Comparison of ENCODE assay signal across 18 cellular contexts in the genomic region with DNA sequence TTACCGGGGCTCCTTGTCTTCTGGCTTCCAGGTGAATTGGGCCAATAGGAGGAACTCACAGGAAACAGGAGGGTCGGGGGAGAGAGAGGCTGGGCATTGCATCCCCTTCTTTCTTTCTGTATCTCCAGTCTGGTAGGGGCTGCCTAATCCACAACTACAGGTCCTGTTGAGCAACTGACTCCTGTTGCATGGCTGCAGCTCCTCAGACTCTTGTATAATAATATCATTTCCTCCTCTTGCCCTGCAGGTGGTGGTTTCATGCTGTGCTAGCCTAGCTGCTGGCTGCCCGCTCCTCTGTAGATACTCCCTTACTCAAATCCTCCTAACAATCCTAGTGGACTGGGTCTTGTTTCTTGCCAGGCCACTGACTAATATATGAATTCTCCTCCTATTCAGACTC.
DNase-seq lines count a peak whose midpoint lies in the region; ATAC-seq, FAIRE-seq and TF ChIP-seq lines count a peak whose summit lies in the region.
"Had no signal": no experiment of that assay in that cellular context is flagged by ENCODE, and none has a peak within 500 bp of the region (broad histone marks: within the 10 kb centered on the region; RNA-seq: fewer than 3 reads in every experiment).

No MANE protein-coding gene starts in this region.

- H3K79me2 ChIP-seq in HepG2 (ENCODE audit: insufficient read depth, low read length), result no peaks in the 10 kb centered on the region
- H3K79me2 ChIP-seq in H1 (ENCODE audit: control insufficient read depth in 1 of 2, insufficient read depth in 2 of 2, low read length in 2 of 2), result no peaks in the 10 kb centered on the region

- H3K23ac ChIP-seq in H1 (ENCODE audit: insufficient read length), result no peak overlapping the region

- no peak overlapping the region for H2AFZ ChIP-seq in HepG2 (ENCODE audit: low read length)
- no peak overlapping the region for H2AFZ ChIP-seq in H1 (ENCODE audit: low read length)

- no peak overlapping the region for H3K4me2 ChIP-seq in HepG2 (ENCODE audit: low read depth, low read length)
- H3K4me2 ChIP-seq in H1 (ENCODE audit: insufficient read depth in 1 of 2, low read depth in 2 of 2, low read length in 2 of 2), result no peak overlapping the region; a peak in 1 of 4 replicates

- no peak overlapping the region for H3K27ac Mint-ChIP-seq in activated naive CD8-positive, alpha-beta T cell treated with anti-CD3 and anti-CD28 coated beads, Interleukin-2, amount 50 U/mL, for 24 hours
- H3K27ac Mint-ChIP-seq: activated naive CD4-positive, alpha-beta T cell treated with anti-CD3 and anti-CD28 coated beads, Interleukin-2, amount 50 U/mL, for 72 hours; activated T-cell treated with anti-CD3 and anti-CD28 coated beads, Interleukin-2, amount 50 U/mL, for 24 hours had no signal

- WGBS in HepG2 (ENCODE audit: low lambda C conversion rate), result 3% methylated on average over 3 of the region's 3 CpGs
- 31% methylated on average over 3 of the region's 3 CpGs for WGBS in right lobe of liver (ENCODE audit: insufficient coverage, low coverage, low lambda C conversion rate, missing lambda C conversion rate)
- 22% methylated on average over 3 of the region's 3 CpGs; no CpG with 5 or more reads in 1 of the 2 experiments for WGBS in H1 (ENCODE audit: extremely low coverage in 1 of 2, insufficient coverage in 1 of 2, insufficient read length in 1 of 2, insufficient replicate concordance in 2 of 2, low coverage in 1 of 2, low lambda C conversion rate in 2 of 2, missing lambda C conversion rate in 1 of 2), 2 experiments

- H4K91ac ChIP-seq in H1 (replicated peaks; ENCODE audit: insufficient read length, low read length), result no peak overlapping the region

- H3K36me3 ChIP-seq in HepG2 (replicated peaks in 1 of 2; ENCODE audit: control insufficient read depth in 1 of 2, insufficient read depth in 2 of 2, low read length in 2 of 2) (no peaks in the 10 kb centered on the region), right lobe of liver (no peaks in the 10 kb centered on the region), H1 (ENCODE audit: control insufficient read depth in 2 of 4, insufficient read depth in 4 of 4, low read length in 3 of 4) (no peaks in the 10 kb centered on the region)
- H3K36me3 ChIP-seq: heart left ventricle, right atrium auricular region had no signal

- H4K20me1 ChIP-seq in HepG2 (ENCODE audit: insufficient read depth, low read length), result no peaks in the 10 kb centered on the region
- no peaks in the 10 kb centered on the region for H4K20me1 ChIP-seq in H1 (replicated peaks in 1 of 2; ENCODE audit: control insufficient read depth in 1 of 2, insufficient read depth in 2 of 2, low read length in 2 of 2)

- H3K9me3 ChIP-seq in HepG2 (ENCODE audit: low read length), result peaks cover under 1% of the 10 kb centered on the region; the same call in 1 of the 2 replicates
- no peaks in the 10 kb centered on the region for H3K9me3 ChIP-seq in right lobe of liver
- 0 out of 4 replicates have a peak, but pooled peaks cover 0 to 2% of the 10 kb centered on the region in 2 experiments for H3K9me3 ChIP-seq in H1 (ENCODE audit: insufficient read depth in 2 of 2, low read depth in 1 of 2, low read length in 1 of 2)
- H3K9me3 ChIP-seq: right atrium auricular region had no signal

- CTCF ChIA-PET in HepG2 (lab: Yijun Ruan, JAX; ENCODE audit: low intra/inter-chr PET ratio, low total read pairs), result no interaction called here
- CTCF ChIA-PET in H1 (lab: Charles Lee; ENCODE audit: partially characterized antibody), result interaction anchor here (0.6 to 1.9 kb wide), 3 partner anchors 9 to 32 kb away, joined by 3 to 6 read pairs (median 5); no protein-coding TSS in a partner anchor

- TF ChIP-seq CTCF in HepG2 (CRISPR knock-in tag; IDR thresholded peaks at IDR 0.05) (no peak), right lobe of liver (IDR thresholded peaks at IDR 0.05) (no peak), H1 (IDR thresholded peaks at IDR 0.05; ENCODE audit: control extremely low read depth in 1 of 3, insufficient read depth in 1 of 3, low read depth in 1 of 3, low read length in 3 of 3) (no peak)

- TF ChIP-seq POLR2A in HepG2 (IDR thresholded peaks at IDR 0.05; ENCODE audit: insufficient read depth in 1 of 2, low read depth in 2 of 2, low read length in 2 of 2) (no peak), right lobe of liver (IDR thresholded peaks at IDR 0.05) (no peak), H1 (IDR thresholded peaks at IDR 0.05; ENCODE audit: control extremely low read depth in 1 of 2, low read depth in 2 of 2, low read length in 2 of 2) (no peak)

- no peak overlapping the region for H3K4ac ChIP-seq in H1 (replicated peaks; ENCODE audit: insufficient read length, low read depth, low read length)

- H3K4me1 Mint-ChIP-seq in activated naive CD8-positive, alpha-beta T cell treated with anti-CD3 and anti-CD28 coated beads, Interleukin-2, amount 50 U/mL, for 24 hours, result no peaks in the 10 kb centered on the region

- H3K14ac ChIP-seq in H1 (ENCODE audit: insufficient read length), result no peak overlapping the region

- no peaks in the 10 kb centered on the region for H3K79me1 ChIP-seq in H1 (ENCODE audit: low read depth, low read length)

- no peak for TF ChIP-seq EP300 in HepG2 (IDR thresholded peaks at IDR 0.05; ENCODE audit: low read depth in 2 of 2, low read length in 2 of 2)
- no peak for TF ChIP-seq EP300 in HepG2 (CRISPR knock-in tag; IDR thresholded peaks at IDR 0.05; ENCODE audit: borderline replicate concordance)
- peak in 1 of 2 experiments; percentile 66; a peak in 1 of 3 replicates for TF ChIP-seq EP300 in H1 (IDR thresholded peaks at IDR 0.05; ENCODE audit: borderline replicate concordance in 1 of 2, low read depth in 2 of 2, low read length in 2 of 2)

- H4K8ac ChIP-seq in H1 (ENCODE audit: extremely low read depth, insufficient read depth, low read length), result no peak overlapping the region

- in situ Hi-C loops in HepG2 (cut with HindIII; ENCODE audit: extremely low pct_ligation_motif_present, low pct_unique_long_range_greater_than_20kb), result no loop called here

- H3K27me3 ChIP-seq in HepG2 (ENCODE audit: control insufficient read depth in 1 of 2, insufficient read depth in 2 of 2, low read length in 2 of 2), result no peaks in the 10 kb centered on the region; a peak in 1 of 5 replicates
- no peaks in the 10 kb centered on the region for H3K27me3 ChIP-seq in right lobe of liver
- no peaks in the 10 kb centered on the region for H3K27me3 ChIP-seq in H1 (replicated peaks in 1 of 4; ENCODE audit: control insufficient read depth in 3 of 4, extremely low read depth in 1 of 4, insufficient read depth in 3 of 4, low read length in 3 of 4)
- H3K27me3 ChIP-seq: heart left ventricle, right atrium auricular region had no signal

- H3K4me1 ChIP-seq in HepG2 (ENCODE audit: insufficient read depth, low read length) (no peaks in the 10 kb centered on the region), right lobe of liver (no peaks in the 10 kb centered on the region), H1 (replicated peaks in 1 of 4; ENCODE audit: control insufficient read depth in 3 of 4, insufficient read depth in 4 of 4, low read length in 3 of 4) (peaks cover 0 to 9% (median 7%) of the 10 kb centered on the region in 4 experiments; a peak in 5 of 7 replicates)
- H3K4me1 ChIP-seq: right atrium auricular region had no signal

- POLR2A ChIA-PET in HepG2 (lab: Yijun Ruan, JAX), result no interaction called here
- POLR2A ChIA-PET in H1 (lab: Charles Lee; ENCODE audit: partially characterized antibody), result no interaction called here

- no peaks in the 10 kb centered on the region for H3K9me3 Mint-ChIP-seq in activated naive CD8-positive, alpha-beta T cell treated with anti-CD3 and anti-CD28 coated beads, Interleukin-2, amount 50 U/mL, for 24 hours

- H2AK5ac ChIP-seq in H1 (ENCODE audit: low read depth, low read length), result no peak overlapping the region

- H3K9ac ChIP-seq in HepG2 (ENCODE audit: insufficient read depth, low read depth, low read length) (no peak overlapping the region), H1 (replicated peaks in 1 of 4; ENCODE audit: extremely low read depth in 1 of 4, low read depth in 3 of 4, low read length in 3 of 4) (no peak overlapping the region)

- DNase-seq in HepG2 (ENCODE audit: low spot score), result no peak
- no peak for DNase-seq in right lobe of liver
- DNase-seq in NCI-H69 (lab: John Stamatoyannopoulos, UW), result peak; percentile 66
- DNase-seq in H1 (ENCODE audit: low read depth in 1 of 2, low spot score in 2 of 2), result peak; percentile 47 to 66
- no peak for DNase-seq in activated naive CD8-positive, alpha-beta T cell treated with anti-CD3 and anti-CD28 coated beads, Interleukin-2, amount 50 U/mL, for 24 hours
- no peak for DNase-seq in NCI-H187 (lab: John Stamatoyannopoulos, UW)
- DNase-seq: activated T-cell treated with anti-CD3 and anti-CD28 coated beads, Interleukin-2, amount 50 U/mL, for 24 hours; effector CD8-positive, alpha-beta T cell; heart left ventricle; kidney glomerular epithelial cell; NCI-H446; OCI-M1; substantia nigra had no signal

- no peak overlapping the region for H3K4me3 ChIP-seq in HepG2 (replicated peaks in 1 of 3; ENCODE audit: insufficient read depth in 1 of 3, low read depth in 2 of 3, low read length in 3 of 3)
- no peak overlapping the region for H3K4me3 ChIP-seq in right lobe of liver
- no peak overlapping the region for H3K4me3 ChIP-seq in H1 (ENCODE audit: extremely low read depth in 1 of 4, insufficient read depth in 2 of 4, low read depth in 3 of 4, low read length in 4 of 4)
- H3K4me3 ChIP-seq: heart left ventricle, right atrium auricular region had no signal

- no peak for FAIRE-seq in HepG2 (lab: Jason Lieb, UNC)
- FAIRE-seq in H1 (lab: Jason Lieb, UNC), result peak; percentile 72

- no peak for TF ChIP-seq RAD21 in HepG2 (CRISPR knock-in tag; IDR thresholded peaks at IDR 0.05)
- no peak for TF ChIP-seq RAD21 in H1 (IDR thresholded peaks at IDR 0.05 in 1 of 2, conservative IDR thresholded peaks at IDR 0.05 in 1 of 2; ENCODE audit: low read depth in 2 of 2, low read length in 2 of 2)

- H3K4me3 Mint-ChIP-seq in activated naive CD8-positive, alpha-beta T cell treated with anti-CD3 and anti-CD28 coated beads, Interleukin-2, amount 50 U/mL, for 24 hours, result no peak overlapping the region
- H3K4me3 Mint-ChIP-seq: activated T-cell treated with anti-CD3 and anti-CD28 coated beads, Interleukin-2, amount 50 U/mL, for 24 hours had no signal

- H3K36me3 Mint-ChIP-seq in activated naive CD8-positive, alpha-beta T cell treated with anti-CD3 and anti-CD28 coated beads, Interleukin-2, amount 50 U/mL, for 24 hours (ENCODE audit: low read depth), result no peaks in the 10 kb centered on the region
- H3K36me3 Mint-ChIP-seq: activated naive CD4-positive, alpha-beta T cell treated with anti-CD3 and anti-CD28 coated beads, Interleukin-2, amount 50 U/mL, for 72 hours had no signal

- BruUV-seq in HepG2 (replicated peaks; lab: Mats Ljungman, UMichigan), result no TSS peak

- H2BK20ac ChIP-seq in H1 (ENCODE audit: low read length), result no peak overlapping the region

- no peak overlapping the region for H2BK12ac ChIP-seq in H1 (ENCODE audit: low read depth, low read length)

- intact Hi-C loops in HepG2 (cut with micrococcal nuclease; ENCODE audit: unreplicated experiment), result no loop called here
- intact Hi-C loops in right lobe of liver (cut with DNase I), result no loop called here

- no peak overlapping the region for H4K5ac ChIP-seq in H1 (ENCODE audit: insufficient read length, low read depth, low read length)

- H2BK5ac ChIP-seq in H1 (ENCODE audit: low read depth, low read length), result no peak overlapping the region

- H2BK15ac ChIP-seq in H1 (ENCODE audit: low read length), result no peak overlapping the region

- no peak overlapping the region for H3K18ac ChIP-seq in H1 (ENCODE audit: extremely low read depth, low read length)

- peaks cover 4% of the 10 kb centered on the region for H3K27me3 Mint-ChIP-seq in activated naive CD8-positive, alpha-beta T cell treated with anti-CD3 and anti-CD28 coated beads, Interleukin-2, amount 50 U/mL, for 24 hours

- no peak overlapping the region for H2BK120ac ChIP-seq in H1 (replicated peaks; ENCODE audit: low read depth, low read length)

- H3K56ac ChIP-seq in H1 (replicated peaks; ENCODE audit: insufficient read length, low read depth, low read length), result no peak overlapping the region

- peak; percentile 45; the same call in 2 of the 3 replicates for ATAC-seq in HepG2
- no peak for ATAC-seq in right lobe of liver
- no peak for ATAC-seq in activated naive CD8-positive, alpha-beta T cell treated with anti-CD3 and anti-CD28 coated beads, Interleukin-2, amount 50 U/mL, for 24 hours
- ATAC-seq in GM21825 (IDR thresholded peaks at IDR 0.05; ENCODE audit: unreplicated experiment), result no peak
- no peak for ATAC-seq in HG03571 (IDR thresholded peaks at IDR 0.05; ENCODE audit: unreplicated experiment)
- ATAC-seq: activated naive CD4-positive, alpha-beta T cell treated with anti-CD3 and anti-CD28 coated beads, Interleukin-2, amount 50 U/mL, for 72 hours; HCT116; heart left ventricle had no signal

- H3K23me2 ChIP-seq in H1 (ENCODE audit: low read depth, low read length), result no peaks in the 10 kb centered on the region

- no peak overlapping the region for H3K27ac ChIP-seq in HepG2 (ENCODE audit: extremely low read length, insufficient read depth, low read length)
- no peak overlapping the region for H3K27ac ChIP-seq in right lobe of liver
- H3K27ac ChIP-seq in H1 (ENCODE audit: low read depth, low read length), result no peak overlapping the region
- H3K27ac ChIP-seq: heart left ventricle, right atrium auricular region had no signal

Comparison
In these comparisons a context has a peak if more than half of its experiments do, and no peak if none do; other contexts are left out.
1. DNase-seq: peak in NCI-H69 (single experiment) and H1 (2 of 2); none in HepG2 (single experiment), right lobe of liver (0 of 3), activated naive CD8-positive, alpha-beta T cell treated with anti-CD3 and anti-CD28 coated beads, Interleukin-2, amount 50 U/mL, for 24 hours (single experiment) and NCI-H187 (0 of 2).